15 cellular contexts compared by ENCODE assay signal in the genomic region with DNA sequence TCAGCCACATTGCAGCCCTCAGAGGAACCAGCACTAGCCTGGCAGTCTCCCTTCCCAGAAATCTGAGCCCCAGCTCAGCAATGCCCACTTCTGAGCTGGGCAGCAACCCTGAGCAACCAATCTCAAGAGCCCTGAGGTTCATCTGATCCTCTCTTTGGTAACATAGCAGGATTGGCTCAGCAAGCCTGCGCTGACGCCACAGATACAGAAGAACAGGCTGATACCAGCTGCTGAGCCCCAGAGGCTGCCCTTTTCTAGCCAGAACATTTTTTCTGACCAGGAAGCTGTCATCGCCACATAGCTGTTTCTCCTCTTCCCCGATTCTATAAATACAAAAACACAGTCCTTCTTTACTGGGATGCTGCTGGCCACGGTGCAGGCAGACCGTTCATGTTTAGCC. TPM values are rescaled to one million over a fixed set of nuclear protein-coding genes. Genes with fewer than 3 reads are reported as not detected.
A peak's percentile ranks its signal among the peaks of the same experiment; 100 is the strongest.
DNase-seq lines count a peak whose midpoint lies in the region; ATAC-seq and TF ChIP-seq lines count a peak whose summit lies in the region.
"Had no signal": no experiment of that assay in that cellular context is flagged by ENCODE, and none has a peak within 500 bp of the region (broad histone marks: within the 10 kb centered on the region; RNA-seq: fewer than 3 reads in every experiment).

No MANE protein-coding gene starts in this region.

- CTCF ChIA-PET in PC-3 (lab: Charles Lee), result interaction anchor here (1.3 kb wide), 1 partner anchor 120 kb away, joined by 3 read pairs; no protein-coding TSS in a partner anchor

- H3K4me1 ChIP-seq in PC-3 (ENCODE audit: insufficient read depth, low read length), result 0 out of 2 replicates have a peak, but pooled peaks cover 5% of the 10 kb centered on the region
- no peaks in the 10 kb centered on the region for H3K4me1 ChIP-seq in prostate gland (replicated peaks)
- H3K4me1 ChIP-seq: suprapubic skin had no signal

- POLR2A ChIA-PET in PC-3 (lab: Charles Lee; ENCODE audit: unreplicated experiment), result no interaction called here

- no peak overlapping the region for H3K27ac ChIP-seq in PC-3 (ENCODE audit: low read length)
- H3K27ac ChIP-seq in prostate gland, result no peak overlapping the region
- H3K27ac ChIP-seq: suprapubic skin had no signal

- no peak overlapping the region for H2AFZ ChIP-seq in PC-3 (ENCODE audit: low read length)

- H3K9me2 ChIP-seq in PC-3 (replicated peaks; ENCODE audit: low read length), result no peaks in the 10 kb centered on the region

- H3K9ac ChIP-seq in PC-3 (ENCODE audit: low read length), result no peak overlapping the region

- no peak for TF ChIP-seq POLR2A in prostate gland (IDR thresholded peaks at IDR 0.05)

- TF ChIP-seq CTCF in PC-3 (conservative IDR thresholded peaks at IDR 0.05; ENCODE audit: low read depth, low read length), result no peak
- TF ChIP-seq CTCF in prostate gland (IDR thresholded peaks at IDR 0.05), result no peak

- intact Hi-C loops in PC-3 (cut with micrococcal nuclease) (no loop called here), Right ventricle myocardium superior (cut with DNase I) (no loop called here), posterior vena cava (cut with DNase I) (no loop called here), prostate gland (cut with DNase I) (no loop called here)

- BruUV-seq in PC-3 (replicated peaks; lab: Mats Ljungman, UMichigan), result no TSS peak

- no peaks in the 10 kb centered on the region for H3K9me3 ChIP-seq in PC-3 (ENCODE audit: low read length)
- no peaks in the 10 kb centered on the region for H3K9me3 ChIP-seq in prostate gland
- H3K9me3 ChIP-seq: suprapubic skin had no signal

- no peak overlapping the region for H3K4me2 ChIP-seq in PC-3 (ENCODE audit: low read length)

- no peak overlapping the region for H3K4me3 ChIP-seq in PC-3 (ENCODE audit: low read length)
- no peak overlapping the region for H3K4me3 ChIP-seq in prostate gland
- H3K4me3 ChIP-seq: lung, suprapubic skin had no signal

- peak; percentile 13 for DNase-seq in GM04504 (ENCODE audit: low read depth)
- no peak for DNase-seq in PC-3
- peak; percentile 64 for DNase-seq in Right ventricle myocardium superior
- peak; percentile 37 for DNase-seq in posterior vena cava (ENCODE audit: low spot score)
- no peak for DNase-seq in prostate gland (ENCODE audit: low spot score)
- no peak for DNase-seq in CD1c-positive myeloid dendritic cell (ENCODE audit: extremely low spot score)
- DNase-seq: activated CD4-positive, alpha-beta T cell treated with anti-CD3 and anti-CD28 coated beads, Interleukin-2, amount 50 U/mL, for 48 hours; activated naive CD4-positive, alpha-beta T cell treated with anti-CD3 and anti-CD28 coated beads, Interleukin-2, amount 50 U/mL, for 16 hours; naive thymus-derived CD4-positive, alpha-beta T cell; NCI-H1694; SHP77 treated with DMSO at 0.1 percent for 48 hours had no signal

- no peaks in the 10 kb centered on the region for H3K79me2 ChIP-seq in PC-3 (ENCODE audit: low read length)

- peak; percentile 46 for ATAC-seq in PC-3
- ATAC-seq in Right ventricle myocardium superior (ENCODE audit: poor library complexity), result peak; percentile 88
- no peak for ATAC-seq in HG02678 (IDR thresholded peaks at IDR 0.05; ENCODE audit: unreplicated experiment)
- no peak for ATAC-seq in HG02610 (IDR thresholded peaks at IDR 0.05; ENCODE audit: unreplicated experiment)
- ATAC-seq: naive thymus-derived CD4-positive, alpha-beta T cell had no signal

- no peaks in the 10 kb centered on the region for H3K36me3 ChIP-seq in PC-3 (ENCODE audit: low read depth, low read length)
- H3K36me3 ChIP-seq in prostate gland, result no peaks in the 10 kb centered on the region

- H3F3A ChIP-seq in PC-3 (ENCODE audit: low read length, unreplicated experiment), result no peaks in the 10 kb centered on the region

- 64% methylated on average over 6 of the region's 6 CpGs for WGBS in prostate gland

- H3K27me3 ChIP-seq in PC-3 (ENCODE audit: low read length) (no peaks in the 10 kb centered on the region), prostate gland (replicated peaks; ENCODE audit: insufficient read depth) (no peaks in the 10 kb centered on the region)
- H3K27me3 ChIP-seq: suprapubic skin had no signal

- no peaks in the 10 kb centered on the region for H4K20me1 ChIP-seq in PC-3 (ENCODE audit: low read length)

RNA-seq across cellular contexts. Expression of gene TRPM4, which starts 59.8 kb away (rescaled TPM):
- 30.0 and 40.4 TPM in 2 replicates for total RNA-seq in PC-3 (2014; rRNA removed)
- total RNA-seq in Right ventricle myocardium superior, result 24.8 TPM
- 10 to 100 TPM; 20.5 to 36.0 TPM for total RNA-seq in posterior vena cava
- total RNA-seq in prostate gland, result 100 to 1,000 TPM in 1 of 2 donors, 10 to 100 TPM in 1; 99.0 to 126 TPM

Comparison
In these comparisons a context has a peak if more than half of its experiments do, and no peak if none do; other contexts are left out.
1. DNase-seq: peak in GM04504 (single experiment), Right ventricle myocardium superior (single experiment) and posterior vena cava (single experiment); none in PC-3 (single experiment), prostate gland (single experiment) and CD1c-positive myeloid dendritic cell (single experiment).
2. ATAC-seq: peak in PC-3 (single experiment) and Right ventricle myocardium superior (single experiment); none in HG02678 (single experiment) and HG02610 (single experiment).